Comparison of ENCODE assay signal across 22 cellular contexts in the genomic region with DNA sequence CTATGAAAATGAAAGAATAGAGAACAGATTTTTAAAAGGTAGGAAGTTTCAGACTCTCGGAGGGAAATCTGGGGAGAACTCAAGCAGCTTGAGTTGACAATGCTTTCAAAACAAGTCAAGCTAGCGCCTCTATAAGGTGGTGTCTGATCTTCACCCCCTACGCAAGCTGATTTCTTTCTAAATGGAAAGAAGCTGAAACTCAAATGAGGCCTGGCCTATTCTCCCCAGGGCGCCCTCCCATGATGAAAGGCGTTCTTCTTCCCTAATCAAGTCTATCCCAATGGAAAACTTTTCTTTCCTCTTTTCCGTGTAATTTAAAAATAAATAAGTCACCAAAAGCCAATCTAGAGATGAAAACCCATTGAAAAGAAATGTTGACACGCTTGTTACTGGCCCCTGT. TPM values are rescaled to one million over a fixed set of nuclear protein-coding genes. Genes with fewer than 3 reads are reported as not detected.
"Had no signal": no experiment of that assay in that cellular context is flagged by ENCODE, and none has a peak within 500 bp of the region (broad histone marks: within the 10 kb centered on the region; RNA-seq: fewer than 3 reads in every experiment).

No MANE protein-coding gene starts in this region.

- H3K4me1 ChIP-seq: esophagus muscularis mucosa, gastrocnemius medialis, left ventricle myocardium inferior, lower lobe of right lung, parathyroid adenoma, prostate gland, right lobe of liver had no signal

- ATAC-seq: gastrocnemius medialis, lower lobe of right lung had no signal

- H3K36me3 Mint-ChIP-seq: immature natural killer cell, naive B cell had no signal

- H3K9me3 Mint-ChIP-seq: central memory CD8-positive, alpha-beta T cell; naive B cell; nephron progenitor cell had no signal

- H3K79me2 ChIP-seq: parathyroid adenoma had no signal

- H3K27ac Mint-ChIP-seq: immature natural killer cell, nephron progenitor cell had no signal

- H3K4me3 Mint-ChIP-seq: central memory CD8-positive, alpha-beta T cell; immature natural killer cell; naive B cell; nephron progenitor cell had no signal

- FAIRE-seq: kidney had no signal

- H3K4me3 ChIP-seq: dorsolateral prefrontal cortex, esophagus muscularis mucosa, gastrocnemius medialis, left ventricle myocardium inferior, lower lobe of right lung, prostate gland, right lobe of liver had no signal

- H3K36me3 ChIP-seq: esophagus muscularis mucosa, gastrocnemius medialis, left ventricle myocardium inferior, lower lobe of right lung, prostate gland, right lobe of liver had no signal

- H3K9ac ChIP-seq: parathyroid adenoma had no signal

- H3K9me3 ChIP-seq: esophagus muscularis mucosa, gastrocnemius medialis, left ventricle myocardium inferior, lower lobe of right lung, prostate gland, right lobe of liver had no signal

- DNase-seq: cortex of kidney; dorsolateral prefrontal cortex; effector memory CD4-positive, alpha-beta T cell; gastrocnemius medialis; glutamatergic neuron; immature natural killer cell; kidney; left cardiac atrium; left ventricle myocardium inferior; lower lobe of right lung; mesenchymal stem cell; naive B cell; nephron progenitor cell; occipital lobe; right lobe of liver; stimulated activated naive CD4-positive, alpha-beta T cell; trophoblast cell had no signal

- H3K27ac ChIP-seq: dorsolateral prefrontal cortex, epithelial cell of prostate, esophagus muscularis mucosa, gastrocnemius medialis, left ventricle myocardium inferior, lower lobe of right lung, parathyroid adenoma, prostate gland, right lobe of liver had no signal

- H3K27me3 ChIP-seq: esophagus muscularis mucosa, right lobe of liver had no signal

- H3K4me1 Mint-ChIP-seq: central memory CD8-positive, alpha-beta T cell; immature natural killer cell; naive B cell had no signal

RNA-seq across cellular contexts. Expression of gene PTHLH, which starts 20.6 kb away (rescaled TPM):
- total RNA-seq: occipital lobe, right lobe of liver had no signal
- polyA plus RNA-seq: immature natural killer cell had no signal
